ENCODE assay signal across 1 cellular context in genomic region chr3:160154033-160154432, GRCh38.
TF ChIP-seq lines count a peak whose summit lies in the region.

No MANE protein-coding gene starts in this region.

TF ChIP-seq in IMR-90, 13 proteins besides CTCF, POLR2A, EP300 and RAD21 (continued from another document):
- TF ChIP-seq, protein P1, sequence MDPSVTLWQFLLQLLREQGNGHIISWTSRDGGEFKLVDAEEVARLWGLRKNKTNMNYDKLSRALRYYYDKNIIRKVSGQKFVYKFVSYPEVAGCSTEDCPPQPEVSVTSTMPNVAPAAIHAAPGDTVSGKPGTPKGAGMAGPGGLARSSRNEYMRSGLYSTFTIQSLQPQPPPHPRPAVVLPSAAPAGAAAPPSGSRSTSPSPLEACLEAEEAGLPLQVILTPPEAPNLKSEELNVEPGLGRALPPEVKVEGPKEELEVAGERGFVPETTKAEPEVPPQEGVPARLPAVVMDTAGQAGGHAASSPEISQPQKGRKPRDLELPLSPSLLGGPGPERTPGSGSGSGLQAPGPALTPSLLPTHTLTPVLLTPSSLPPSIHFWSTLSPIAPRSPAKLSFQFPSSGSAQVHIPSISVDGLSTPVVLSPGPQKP (IDR thresholded peaks at IDR 0.05; ENCODE audit: borderline replicate concordance, low read depth, low read length), result no peak
- no peak for TF ChIP-seq NFE2L2 (IDR thresholded peaks at IDR 0.05; ENCODE audit: low read depth, low read length)
- TF ChIP-seq, protein P2, sequence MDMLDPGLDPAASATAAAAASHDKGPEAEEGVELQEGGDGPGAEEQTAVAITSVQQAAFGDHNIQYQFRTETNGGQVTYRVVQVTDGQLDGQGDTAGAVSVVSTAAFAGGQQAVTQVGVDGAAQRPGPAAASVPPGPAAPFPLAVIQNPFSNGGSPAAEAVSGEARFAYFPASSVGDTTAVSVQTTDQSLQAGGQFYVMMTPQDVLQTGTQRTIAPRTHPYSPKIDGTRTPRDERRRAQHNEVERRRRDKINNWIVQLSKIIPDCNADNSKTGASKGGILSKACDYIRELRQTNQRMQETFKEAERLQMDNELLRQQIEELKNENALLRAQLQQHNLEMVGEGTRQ (IDR thresholded peaks at IDR 0.05; ENCODE audit: low read depth, low read length), result no peak
- TF ChIP-seq CHD1 (IDR thresholded peaks at IDR 0.05; ENCODE audit: low read depth, low read length), result no peak
- TF ChIP-seq BHLHE40 (IDR thresholded peaks at IDR 0.05; ENCODE audit: low read depth, low read length), result no peak
- no peak for TF ChIP-seq RCOR1 (IDR thresholded peaks at IDR 0.05; ENCODE audit: insufficient replicate concordance, low read length)
- no peak for TF ChIP-seq MAFK (IDR thresholded peaks at IDR 0.05; ENCODE audit: low read depth, low read length)
- TF ChIP-seq RFX5 (IDR thresholded peaks at IDR 0.05; ENCODE audit: low read depth, low read length), result no peak
TF ChIP-seq in IMR-90: peak in this region for 0.
